ENCODE assay signal across 28 cellular contexts in genomic region chr1:217138839-217139466, GRCh38.
A peak's percentile ranks its signal among the peaks of the same experiment; 100 is the strongest.
DNase-seq lines count a peak whose midpoint lies in the region; ATAC-seq, FAIRE-seq and TF ChIP-seq lines count a peak whose summit lies in the region.
"Had no signal": no experiment of that assay in that cellular context is flagged by ENCODE, and none has a peak within 500 bp of the region (broad histone marks: within the 10 kb centered on the region; RNA-seq: fewer than 3 reads in every experiment).

No MANE protein-coding gene starts in this region.

- H3K27me3 Mint-ChIP-seq in activated CD8-positive, alpha-beta T cell treated with anti-CD3 and anti-CD28 coated beads, Interleukin-2, amount 10 ng/mL, durations not matched to agents 7 days and 5 days (ENCODE audit: low read depth), result peaks cover 59% of the 10 kb centered on the region

- H4K5ac ChIP-seq in H1 (ENCODE audit: insufficient read length, low read depth, low read length), result no peak overlapping the region

- peaks cover 25% of the 10 kb centered on the region; the same call in 1 of the 2 replicates for H3K23me2 ChIP-seq in H1 (ENCODE audit: low read depth, low read length)

- ATAC-seq in Right ventricle myocardium inferior, result no peak
- ATAC-seq in heart right ventricle, result no peak
- ATAC-seq in GM18870 (IDR thresholded peaks at IDR 0.05; ENCODE audit: unreplicated experiment), result no peak
- no peak for ATAC-seq in activated CD8-positive, alpha-beta T cell treated with anti-CD3 and anti-CD28 coated beads, Interleukin-2, amount 10 ng/mL, durations not matched to agents 7 days and 5 days
- ATAC-seq: activated naive CD8-positive, alpha-beta T cell treated with anti-CD3 and anti-CD28 coated beads, Interleukin-2, amount 50 U/mL, for 24 hours; naive thymus-derived CD4-positive, alpha-beta T cell; stimulated activated naive CD8-positive, alpha-beta T cell treated with anti-CD3 and anti-CD28 coated beads, Interleukin-15, Interleukin-2, amounts not matched to agents 100 U/mL and 50 U/mL, for 24 hours had no signal

- H4K91ac ChIP-seq in H1 (replicated peaks; ENCODE audit: insufficient read length, low read length), result no peak overlapping the region

- intact Hi-C loops in Right ventricle myocardium inferior (cut with DNase I), result loop anchor here (5.0 kb wide), 1 partner anchor 48 kb away; no protein-coding TSS in a partner anchor
- intact Hi-C loops in heart right ventricle (cut with DNase I), result loop anchor here in 2 of 10 donors (5.0 kb wide), 2 partner anchors 47 to 177 kb away; no protein-coding TSS in a partner anchor

- H2AFZ ChIP-seq in H1 (ENCODE audit: low read length), result no peak overlapping the region
- no peak overlapping the region for H2AFZ ChIP-seq in smooth muscle cell (ENCODE audit: low read depth)

- TF ChIP-seq POLR2A in H1 (IDR thresholded peaks at IDR 0.05; ENCODE audit: control extremely low read depth in 1 of 2, low read depth in 2 of 2, low read length in 2 of 2), result no peak

- H3K79me2 ChIP-seq in H1 (ENCODE audit: control insufficient read depth in 1 of 2, insufficient read depth in 2 of 2, low read length in 2 of 2) (no peaks in the 10 kb centered on the region), smooth muscle cell (ENCODE audit: low read depth) (no peaks in the 10 kb centered on the region)

- DNase-seq in Right ventricle myocardium inferior (ENCODE audit: missing footprints), result peak; percentile 37
- no peak for DNase-seq in heart right ventricle
- peak in 1 of 2 experiments; percentile 47 for DNase-seq in H1 (ENCODE audit: low read depth in 1 of 2, low spot score in 2 of 2)
- DNase-seq in smooth muscle cell (lab: John Stamatoyannopoulos, UW; ENCODE audit: unreplicated experiment), result no peak
- no peak for DNase-seq in activated CD8-positive, alpha-beta T cell treated with anti-CD3 and anti-CD28 coated beads, Interleukin-2, amount 10 ng/mL, durations not matched to agents 7 days and 5 days
- no peak for DNase-seq in HAP-1 (ENCODE audit: low spot score in 2 of 2)
- DNase-seq: activated CD4-positive, alpha-beta T cell treated with anti-CD3 and anti-CD28 coated beads for 1 hour; activated naive CD8-positive, alpha-beta T cell treated with anti-CD3 and anti-CD28 coated beads, Interleukin-2, amount 50 U/mL, for 24 hours; GOT3; mammary epithelial cell; naive thymus-derived CD4-positive, alpha-beta T cell; NCI-H1105; NCI-H2081; NCI-H446; stimulated activated naive CD8-positive, alpha-beta T cell treated with anti-CD3 and anti-CD28 coated beads, Interleukin-15, Interleukin-2, amounts not matched to agents 100 U/mL and 50 U/mL, for 24 hours; thyroid gland had no signal

- no peak overlapping the region for H3K4me3 Mint-ChIP-seq in activated CD8-positive, alpha-beta T cell treated with anti-CD3 and anti-CD28 coated beads, Interleukin-2, amount 10 ng/mL, durations not matched to agents 7 days and 5 days
- H3K4me3 Mint-ChIP-seq: activated naive CD8-positive, alpha-beta T cell treated with anti-CD3 and anti-CD28 coated beads, Interleukin-2, amount 50 U/mL, for 24 hours had no signal

- H2BK20ac ChIP-seq in H1 (ENCODE audit: low read length), result no peak overlapping the region

- H4K8ac ChIP-seq in H1 (ENCODE audit: extremely low read depth, insufficient read depth, low read length), result no peak overlapping the region

- no peak overlapping the region for H3K56ac ChIP-seq in H1 (replicated peaks; ENCODE audit: insufficient read length, low read depth, low read length)

- no peak overlapping the region for H2AK5ac ChIP-seq in H1 (ENCODE audit: low read depth, low read length)

- H3K9ac ChIP-seq in H1 (replicated peaks in 1 of 4; ENCODE audit: extremely low read depth in 1 of 4, low read depth in 3 of 4, low read length in 3 of 4), result no peak overlapping the region
- no peak overlapping the region for H3K9ac ChIP-seq in smooth muscle cell (ENCODE audit: low read depth)
- H3K9ac ChIP-seq: SK-N-SH had no signal

- H3K9me3 Mint-ChIP-seq in activated CD8-positive, alpha-beta T cell treated with anti-CD3 and anti-CD28 coated beads, Interleukin-2, amount 10 ng/mL, durations not matched to agents 7 days and 5 days (ENCODE audit: insufficient read depth), result peaks cover 10% of the 10 kb centered on the region
- H3K9me3 Mint-ChIP-seq: activated T-helper 2 cell treated with anti-CD3 and anti-CD28 coated beads, Interferon-gamma antibody, Interleukin-2, Interleukin-4, amounts not matched to agents 10 μg/mL and 5 μg/mL and 100 μg/mL, durations not matched to agents 14 hours and 24 hours and 36 hours had no signal

- no peak overlapping the region for H3K4me3 ChIP-seq in heart right ventricle
- H3K4me3 ChIP-seq in H1 (ENCODE audit: extremely low read depth in 1 of 4, insufficient read depth in 2 of 4, low read depth in 3 of 4, low read length in 4 of 4), result peak overlapping the region; percentile 6 to 63 (median 20); a peak in 4 of 8 replicates
- H3K4me3 ChIP-seq in mesodermal cell (ENCODE audit: extremely low read depth, insufficient read depth, low read length, poor library complexity, severe bottlenecking), result peak overlapping the region; percentile 29
- peak overlapping the region; percentile 48 for H3K4me3 ChIP-seq in smooth muscle cell
- no peak overlapping the region for H3K4me3 ChIP-seq in HAP-1
- H3K4me3 ChIP-seq: prostate gland, skin epidermis, thyroid gland had no signal

- in situ Hi-C loops in HAP-1 (cut with MboI; ENCODE audit: low sequenced_read_pairs), result no loop called here

- H3K27ac ChIP-seq in heart right ventricle (peak overlapping the region in 2 of 10 donors; percentile 16 to 77), H1 (ENCODE audit: low read depth, low read length) (no peak overlapping the region), mesodermal cell (ENCODE audit: low read depth, low read length, severe bottlenecking) (no peak overlapping the region), smooth muscle cell (ENCODE audit: low read depth) (no peak overlapping the region)
- H3K27ac ChIP-seq: C4-2B, coronary artery, prostate gland, skin epidermis, thyroid gland had no signal

- peaks cover 10% of the 10 kb centered on the region for H3K4me1 Mint-ChIP-seq in activated CD8-positive, alpha-beta T cell treated with anti-CD3 and anti-CD28 coated beads, Interleukin-2, amount 10 ng/mL, durations not matched to agents 7 days and 5 days (ENCODE audit: low read depth)

- H2BK15ac ChIP-seq in H1 (ENCODE audit: low read length), result no peak overlapping the region

- TF ChIP-seq RAD21 in H1 (IDR thresholded peaks at IDR 0.05 in 1 of 2, conservative IDR thresholded peaks at IDR 0.05 in 1 of 2; ENCODE audit: low read depth in 2 of 2, low read length in 2 of 2), result no peak

- WGBS in heart right ventricle, 2 donors, result 54 to 67% methylated on average over 12 of the region's 12 CpGs
- WGBS in H1 (ENCODE audit: extremely low coverage in 1 of 2, insufficient coverage in 1 of 2, insufficient read length in 1 of 2, insufficient replicate concordance in 2 of 2, low coverage in 1 of 2, low lambda C conversion rate in 2 of 2, missing lambda C conversion rate in 1 of 2), 2 experiments, result 21% methylated on average over 12 of the region's 12 CpGs; no CpG with 5 or more reads in 1 of the 2 experiments
- 14 to 17% methylated on average over 6 to 7 of the region's 12 CpGs for WGBS in mesodermal cell (ENCODE audit: insufficient coverage in 2 of 2), 2 experiments
- WGBS in smooth muscle cell (ENCODE audit: low lambda C conversion rate), result 21% methylated on average over 12 of the region's 12 CpGs

- no peak overlapping the region for H3K14ac ChIP-seq in H1 (ENCODE audit: insufficient read length)

- H2BK12ac ChIP-seq in H1 (ENCODE audit: low read depth, low read length), result no peak overlapping the region

- H3K4ac ChIP-seq in H1 (replicated peaks; ENCODE audit: insufficient read length, low read depth, low read length), result no peak overlapping the region

- no peaks in the 10 kb centered on the region for H3K36me3 ChIP-seq in heart right ventricle
- no peaks in the 10 kb centered on the region for H3K36me3 ChIP-seq in H1 (ENCODE audit: control insufficient read depth in 2 of 4, insufficient read depth in 4 of 4, low read length in 3 of 4)
- H3K36me3 ChIP-seq in mesodermal cell (ENCODE audit: control insufficient read depth, insufficient read depth, low read length), result no peaks in the 10 kb centered on the region
- no peaks in the 10 kb centered on the region for H3K36me3 ChIP-seq in smooth muscle cell (ENCODE audit: low read depth)
- H3K36me3 ChIP-seq in HAP-1 (replicated peaks), result no peaks in the 10 kb centered on the region
- H3K36me3 ChIP-seq: prostate gland, thyroid gland had no signal

- no peak for FAIRE-seq in H1 (lab: Jason Lieb, UNC)
- FAIRE-seq: endometrium, G401.6, HTR-8/SVneo, keratinocyte had no signal

- H3K79me1 ChIP-seq in H1 (ENCODE audit: low read depth, low read length), result no peaks in the 10 kb centered on the region

- H3K27me3 ChIP-seq in heart right ventricle (peaks cover 0 to 74% (median 67%) of the 10 kb centered on the region in 7 donors), H1 (replicated peaks in 1 of 4; ENCODE audit: control insufficient read depth in 3 of 4, extremely low read depth in 1 of 4, insufficient read depth in 3 of 4, low read length in 3 of 4) (peaks cover 46 to 80% (median 67%) of the 10 kb centered on the region in 4 experiments), smooth muscle cell (ENCODE audit: low read depth) (peaks cover 97% of the 10 kb centered on the region), HAP-1 (ENCODE audit: low read depth) (no peaks in the 10 kb centered on the region)
- H3K27me3 ChIP-seq: thyroid gland had no signal

- CTCF ChIA-PET in H1 (lab: Charles Lee; ENCODE audit: partially characterized antibody), result interaction anchor here (0.7 kb wide), 1 partner anchor 596 kb away, joined by 3 read pairs; no protein-coding TSS in a partner anchor
- CTCF ChIA-PET in activated CD8-positive, alpha-beta T cell treated with anti-CD3 and anti-CD28 coated beads, Interleukin-2, amount 10 ng/mL, durations not matched to agents 7 days and 5 days (lab: Charles Lee), result no interaction called here

- TF ChIP-seq EP300 in H1 (IDR thresholded peaks at IDR 0.05; ENCODE audit: borderline replicate concordance in 1 of 2, low read depth in 2 of 2, low read length in 2 of 2), result no peak

- H3K18ac ChIP-seq in H1 (ENCODE audit: extremely low read depth, low read length), result no peak overlapping the region

- no peaks in the 10 kb centered on the region for H3K9me3 ChIP-seq in heart right ventricle
- no peaks in the 10 kb centered on the region for H3K9me3 ChIP-seq in H1 (ENCODE audit: insufficient read depth in 2 of 2, low read depth in 1 of 2, low read length in 1 of 2)
- no peaks in the 10 kb centered on the region for H3K9me3 ChIP-seq in mesodermal cell (ENCODE audit: control insufficient read depth, low read length)
- no peaks in the 10 kb centered on the region for H3K9me3 ChIP-seq in smooth muscle cell (replicated peaks; ENCODE audit: low read depth)
- no peaks in the 10 kb centered on the region for H3K9me3 ChIP-seq in HAP-1
- H3K9me3 ChIP-seq: prostate gland, SK-N-SH, thyroid gland had no signal

- H3F3A ChIP-seq in smooth muscle cell (ENCODE audit: low read depth), result no peaks in the 10 kb centered on the region

- peak overlapping the region; percentile 73 to 88 for H3K4me2 ChIP-seq in H1 (ENCODE audit: insufficient read depth in 1 of 2, low read depth in 2 of 2, low read length in 2 of 2)
- peak overlapping the region; percentile 86 for H3K4me2 ChIP-seq in smooth muscle cell
- H3K4me2 ChIP-seq: SK-N-SH had no signal

- H3K4me1 ChIP-seq in heart right ventricle (peaks cover 0 to 24% (median 4%) of the 10 kb centered on the region in 9 donors), H1 (replicated peaks in 1 of 4; ENCODE audit: control insufficient read depth in 3 of 4, insufficient read depth in 4 of 4, low read length in 3 of 4) (peaks cover 11 to 33% (median 19%) of the 10 kb centered on the region in 4 experiments), mesodermal cell (ENCODE audit: control insufficient read depth, insufficient read depth, low read length, poor library complexity, severe bottlenecking) (peaks cover 38% of the 10 kb centered on the region), smooth muscle cell (ENCODE audit: low read depth) (peaks cover 28% of the 10 kb centered on the region), HAP-1 (no peaks in the 10 kb centered on the region)
- H3K4me1 ChIP-seq: prostate gland had no signal

- no peak overlapping the region for H3K23ac ChIP-seq in H1 (ENCODE audit: insufficient read length)

- H3K36me3 Mint-ChIP-seq in activated CD8-positive, alpha-beta T cell treated with anti-CD3 and anti-CD28 coated beads, Interleukin-2, amount 10 ng/mL, durations not matched to agents 7 days and 5 days (ENCODE audit: low read depth), result peaks cover 7% of the 10 kb centered on the region

- no peak overlapping the region for H3K27ac Mint-ChIP-seq in activated CD8-positive, alpha-beta T cell treated with anti-CD3 and anti-CD28 coated beads, Interleukin-2, amount 10 ng/mL, durations not matched to agents 7 days and 5 days
- H3K27ac Mint-ChIP-seq: activated naive CD8-positive, alpha-beta T cell treated with anti-CD3 and anti-CD28 coated beads, Interleukin-2, amount 50 U/mL, for 24 hours; activated T-helper 2 cell treated with anti-CD3 and anti-CD28 coated beads, Interferon-gamma antibody, Interleukin-2, Interleukin-4, amounts not matched to agents 10 μg/mL and 5 μg/mL and 100 μg/mL, durations not matched to agents 14 hours and 24 hours and 36 hours; naive thymus-derived CD4-positive, alpha-beta T cell had no signal

- H4K20me1 ChIP-seq in H1 (replicated peaks in 1 of 2; ENCODE audit: control insufficient read depth in 1 of 2, insufficient read depth in 2 of 2, low read length in 2 of 2) (peaks cover 0 to 6% of the 10 kb centered on the region in 2 experiments), smooth muscle cell (ENCODE audit: low read depth) (no peaks in the 10 kb centered on the region)

- no peak for TF ChIP-seq CTCF in heart right ventricle (IDR thresholded peaks at IDR 0.05)
- no peak for TF ChIP-seq CTCF in H1 (IDR thresholded peaks at IDR 0.05; ENCODE audit: control extremely low read depth in 1 of 3, insufficient read depth in 1 of 3, low read depth in 1 of 3, low read length in 3 of 3)
- no peak for TF ChIP-seq CTCF in smooth muscle cell (IDR thresholded peaks at IDR 0.05; ENCODE audit: borderline replicate concordance, insufficient read depth, poor library complexity, severe bottlenecking)

- H2BK5ac ChIP-seq in H1 (ENCODE audit: low read depth, low read length), result no peak overlapping the region; the same call in 1 of the 2 replicates

- H2BK120ac ChIP-seq in H1 (replicated peaks; ENCODE audit: low read depth, low read length), result no peak overlapping the region

- POLR2A ChIA-PET in H1 (lab: Charles Lee; ENCODE audit: partially characterized antibody), result no interaction called here
- POLR2A ChIA-PET in activated CD8-positive, alpha-beta T cell treated with anti-CD3 and anti-CD28 coated beads, Interleukin-2, amount 10 ng/mL, durations not matched to agents 7 days and 5 days (lab: Charles Lee), result interaction anchor here (0.7 kb wide), 1 partner anchor 11 kb away, joined by 3 read pairs; no protein-coding TSS in a partner anchor

Comparison
In these comparisons a context has a peak if more than half of its experiments do, and no peak if none do; other contexts are left out.
1. H3K4me3 ChIP-seq: peak in H1 (4 of 4), mesodermal cell (single experiment) and smooth muscle cell (single experiment); none in heart right ventricle (0 of 10) and HAP-1 (single experiment).